Comparison of ENCODE assay signal across 14 cellular contexts in the genomic region with DNA sequence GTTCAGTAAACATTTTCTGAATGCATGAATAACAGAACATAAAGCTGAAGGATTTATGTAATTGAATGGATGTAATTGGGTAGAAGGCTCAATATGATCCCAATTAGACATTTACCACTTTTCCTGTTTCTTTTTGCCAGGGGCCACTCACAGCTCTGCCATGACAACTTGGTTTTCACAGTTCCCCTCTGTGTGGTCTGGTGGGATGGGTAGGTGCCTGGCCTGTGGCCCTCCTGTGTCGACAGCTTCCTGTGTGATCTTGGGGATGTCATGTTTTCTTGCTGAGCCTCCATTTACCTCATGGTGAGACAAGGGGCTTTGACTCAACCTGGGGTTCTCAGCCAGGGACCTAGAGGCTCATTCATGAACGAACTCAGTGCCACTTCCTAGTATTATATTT. TPM values are rescaled to one million over a fixed set of nuclear protein-coding genes. Genes with fewer than 3 reads are reported as not detected.
DNase-seq lines count a peak whose midpoint lies in the region; ATAC-seq and TF ChIP-seq lines count a peak whose summit lies in the region.
"Had no signal": no experiment of that assay in that cellular context is flagged by ENCODE, and none has a peak within 500 bp of the region (broad histone marks: within the 10 kb centered on the region; RNA-seq: fewer than 3 reads in every experiment).

No MANE protein-coding gene starts in this region.

- peaks cover 32% of the 10 kb centered on the region for H3K9me3 Mint-ChIP-seq in osteocyte (ENCODE audit: unreplicated experiment)
- H3K9me3 Mint-ChIP-seq in mesothelial cell of epicardium: peaks cover 23% of the 10 kb centered on the region

- peaks cover 0 to 17% (median 7%) of the 10 kb centered on the region in 4 donors for H3K9me3 ChIP-seq in esophagus muscularis mucosa
- H3K9me3 ChIP-seq: Caco-2 had no signal

- ATAC-seq in GM18870 (IDR thresholded peaks at IDR 0.05; ENCODE audit: unreplicated experiment): no peak
- ATAC-seq: A549 had no signal

- TF ChIP-seq EP300 in esophagus muscularis mucosa (IDR thresholded peaks at IDR 0.05): no peak

- DNase-seq in esophagus muscularis mucosa (ENCODE audit: extremely low spot score) (peak; percentile 87), mucosa of gallbladder (ENCODE audit: low spot score) (peak; percentile 2), osteocyte (ENCODE audit: extremely low spot score, unreplicated experiment) (peak; percentile 44), mesothelial cell of epicardium (ENCODE audit: low spot score in 2 of 2, unreplicated experiment in 2 of 2) (no peak), nucleus accumbens (lab: John Stamatoyannopoulos, UW) (no peak)
- DNase-seq: AML-193; Caco-2; CD4-positive, alpha-beta T cell; H9 had no signal

- H3K27me3 ChIP-seq in esophagus muscularis mucosa: peaks cover 0 to 6% (median 0%) of the 10 kb centered on the region in 4 donors

- no peak overlapping the region for H3K4me3 ChIP-seq in esophagus muscularis mucosa
- H3K4me3 ChIP-seq: A549 had no signal

- no peaks in the 10 kb centered on the region for H3K36me3 Mint-ChIP-seq in osteocyte (ENCODE audit: unreplicated experiment)
- no peaks in the 10 kb centered on the region for H3K36me3 Mint-ChIP-seq in mesothelial cell of epicardium

- H3K4me1 Mint-ChIP-seq in osteocyte (ENCODE audit: unreplicated experiment) (no peaks in the 10 kb centered on the region), mesothelial cell of epicardium (no peaks in the 10 kb centered on the region)
- H3K4me1 Mint-ChIP-seq: H9, IgD-negative memory B cell had no signal

- no peaks in the 10 kb centered on the region for H3K36me3 ChIP-seq in esophagus muscularis mucosa

- TF ChIP-seq POLR2A in esophagus muscularis mucosa (IDR thresholded peaks at IDR 0.05; ENCODE audit: low read depth): no peak

- H3K27me3 Mint-ChIP-seq in osteocyte (ENCODE audit: unreplicated experiment): no peaks in the 10 kb centered on the region
- H3K27me3 Mint-ChIP-seq in mesothelial cell of epicardium (ENCODE audit: low read depth): peaks cover 9% of the 10 kb centered on the region

- no peak overlapping the region for H3K27ac Mint-ChIP-seq in osteocyte (ENCODE audit: unreplicated experiment)
- no peak overlapping the region for H3K27ac Mint-ChIP-seq in mesothelial cell of epicardium
- H3K27ac Mint-ChIP-seq: CD4-positive, alpha-beta T cell; IgD-negative memory B cell had no signal

- TF ChIP-seq CTCF in esophagus muscularis mucosa (IDR thresholded peaks at IDR 0.05): no peak
- no peak for TF ChIP-seq CTCF in osteocyte (IDR thresholded peaks at IDR 0.05)
- TF ChIP-seq CTCF in mesothelial cell of epicardium (IDR thresholded peaks at IDR 0.05; ENCODE audit: unreplicated experiment): no peak

- H3K4me3 Mint-ChIP-seq in osteocyte (ENCODE audit: unreplicated experiment): no peak overlapping the region
- no peak overlapping the region for H3K4me3 Mint-ChIP-seq in mesothelial cell of epicardium
- H3K4me3 Mint-ChIP-seq: CD4-positive, alpha-beta T cell; H9; IgD-negative memory B cell had no signal

- 75% methylated on average over 2 of the region's 2 CpGs for WGBS in esophagus muscularis mucosa

- no peaks in the 10 kb centered on the region for H3K4me1 ChIP-seq in esophagus muscularis mucosa
- H3K4me1 ChIP-seq: A549, Caco-2 had no signal

- intact Hi-C loops in esophagus muscularis mucosa (cut with DNase I): no loop called here

- H3K27ac ChIP-seq in esophagus muscularis mucosa (replicated peaks in 1 of 4): no peak overlapping the region
- H3K27ac ChIP-seq: A549, C4-2B had no signal

RNA-seq across cellular contexts. Expression of gene SERPINA10, which starts 12.6 kb away (rescaled TPM):
- total RNA-seq in esophagus muscularis mucosa (not detected), mucosa of gallbladder (0.32 TPM), osteocyte (not detected in 2 replicates), mesothelial cell of epicardium (not detected in 3 replicates)
- total RNA-seq: CD4-positive, alpha-beta T cell; H1; H9 had no signal

RNA-seq across cellular contexts. Expression of gene SERPINA6, which starts 17.5 kb away (rescaled TPM):
- total RNA-seq in esophagus muscularis mucosa: not detected
- total RNA-seq in mucosa of gallbladder: 88.3 TPM
- not detected in 2 replicates for total RNA-seq in osteocyte
- not detected in 3 replicates for total RNA-seq in mesothelial cell of epicardium
- total RNA-seq: CD4-positive, alpha-beta T cell; H1; H9 had no signal

Comparison
In these comparisons a context has a peak if more than half of its experiments do, and no peak if none do; other contexts are left out.
1. DNase-seq: peak in esophagus muscularis mucosa (single experiment), mucosa of gallbladder (single experiment) and osteocyte (single experiment); none in mesothelial cell of epicardium (0 of 2) and nucleus accumbens (0 of 56).
2. RNA of gene SERPINA6, which starts 17.5 kb away (total RNA-seq): 88.3 TPM in mucosa of gallbladder (single experiment); not detected in esophagus muscularis mucosa, not detected in osteocyte and not detected in mesothelial cell of epicardium; every median in the first group is over 10 times any median in the second.